In genomic region chr4:112183252-112183651, GRCh38 we compare ENCODE assay signal across 17 cellular contexts. TPM values are rescaled to one million over a fixed set of nuclear protein-coding genes. Genes with fewer than 3 reads are reported as not detected.
A peak's percentile ranks its signal among the peaks of the same experiment; 100 is the strongest.
DNase-seq lines count a peak whose midpoint lies in the region; TF ChIP-seq lines count a peak whose summit lies in the region.
"Had no signal": no experiment of that assay in that cellular context is flagged by ENCODE, and none has a peak within 500 bp of the region (broad histone marks: within the 10 kb centered on the region; RNA-seq: fewer than 3 reads in every experiment).

No MANE protein-coding gene starts in this region.

- H3K9me3 ChIP-seq in WERI-Rb-1 (ENCODE audit: severe bottlenecking): no peaks in the 10 kb centered on the region
- H3K9me3 ChIP-seq: right atrium auricular region, suprapubic skin had no signal

- intact Hi-C loops in dorsolateral prefrontal cortex (cut with DNase I): no loop called here

- H3K27ac ChIP-seq in WERI-Rb-1 (no peak overlapping the region), dorsolateral prefrontal cortex (peak overlapping the region in 44 of 59 donors; percentile 2 to 89 (median 62))
- H3K27ac ChIP-seq: epithelial cell of prostate, right atrium auricular region, suprapubic skin had no signal

- H3K27me3 ChIP-seq in WERI-Rb-1 (ENCODE audit: insufficient read depth, low read depth, severe bottlenecking) (no peaks in the 10 kb centered on the region), dorsolateral prefrontal cortex (no peaks in the 10 kb centered on the region)
- H3K27me3 ChIP-seq: right atrium auricular region, suprapubic skin had no signal

- peaks cover 5% of the 10 kb centered on the region; the same call in 1 of the 2 replicates for H3K36me3 ChIP-seq in WERI-Rb-1
- H3K36me3 ChIP-seq: suprapubic skin had no signal

- peak; percentile 4 for DNase-seq in CD1c-positive myeloid dendritic cell (ENCODE audit: extremely low spot score)
- peak; percentile 29 for DNase-seq in GM12865 (ENCODE audit: low read depth)
- DNase-seq in WERI-Rb-1: peak; percentile 40
- DNase-seq in dorsolateral prefrontal cortex: no peak
- DNase-seq in NCI-H510A (lab: John Stamatoyannopoulos, UW): no peak
- no peak for DNase-seq in NCI-H446 treated with DMSO at 0.1 percent for 48 hours (lab: John Stamatoyannopoulos, UW)
- no peak for DNase-seq in stimulated activated CD4-positive, alpha-beta T cell treated with anti-CD3 and anti-CD28 coated beads, Interleukin-1b, Interleukin-23, amount 100 ng/mL, for 48 hours
- DNase-seq in hippocampal formation (lab: John Stamatoyannopoulos, UW): no peak
- DNase-seq: activated CD8-positive, alpha-beta memory T cell treated with anti-CD3 and anti-CD28 coated beads, Interleukin-2, amount 50 U/mL, for 4 hours; amniotic stem cell; kidney; mesenchymal stem cell; NCI-H748 treated with DMSO at 0.1 percent for 48 hours had no signal

- TF ChIP-seq CTCF in GM12865 (IDR thresholded peaks at IDR 0.05; ENCODE audit: insufficient read depth, low read depth, low read length, missing control alignments) (no peak), WERI-Rb-1 (IDR thresholded peaks at IDR 0.05; ENCODE audit: low read depth, low read length) (no peak), dorsolateral prefrontal cortex (IDR thresholded peaks at IDR 0.05 in 54 of 56, conservative IDR thresholded peaks at IDR 0.05 in 2 of 56; ENCODE audit: low read depth in 1 of 56, partially characterized antibody in 56 of 56) (no peak)

- H3K4me3 ChIP-seq in GM12865 (ENCODE audit: low read depth, low read length) (no peak overlapping the region), WERI-Rb-1 (ENCODE audit: low read depth, low read length) (no peak overlapping the region), dorsolateral prefrontal cortex (peak overlapping the region in 2 of 59 donors; percentile 24 to 38)
- H3K4me3 ChIP-seq: right atrium auricular region, suprapubic skin had no signal

RNA-seq across cellular contexts. Expression of gene FAM241A, which starts 38.0 kb away (rescaled TPM):
- 1 to 10 TPM in 119 of 120 experiments, under 1 TPM in 1; 0.97 to 2.7 (median 1.8) TPM for total RNA-seq in dorsolateral prefrontal cortex
- total RNA-seq: M059J had no signal

RNA-seq across cellular contexts. Expression of gene AP1AR, which starts 48.3 kb away (rescaled TPM):
- 10 to 100 TPM; 10.1 to 30.2 (median 21.8) TPM for total RNA-seq in dorsolateral prefrontal cortex

Comparison
In these comparisons a context has a peak if more than half of its experiments do, and no peak if none do; other contexts are left out.
1. DNase-seq: peak in CD1c-positive myeloid dendritic cell (single experiment), GM12865 (single experiment) and WERI-Rb-1 (single experiment); none in dorsolateral prefrontal cortex (0 of 10), NCI-H510A (single experiment), NCI-H446 treated with DMSO at 0.1 percent for 48 hours (single experiment), stimulated activated CD4-positive, alpha-beta T cell treated with anti-CD3 and anti-CD28 coated beads, Interleukin-1b, Interleukin-23, amount 100 ng/mL, for 48 hours (single experiment) and hippocampal formation (0 of 2).